In the genomic region with DNA sequence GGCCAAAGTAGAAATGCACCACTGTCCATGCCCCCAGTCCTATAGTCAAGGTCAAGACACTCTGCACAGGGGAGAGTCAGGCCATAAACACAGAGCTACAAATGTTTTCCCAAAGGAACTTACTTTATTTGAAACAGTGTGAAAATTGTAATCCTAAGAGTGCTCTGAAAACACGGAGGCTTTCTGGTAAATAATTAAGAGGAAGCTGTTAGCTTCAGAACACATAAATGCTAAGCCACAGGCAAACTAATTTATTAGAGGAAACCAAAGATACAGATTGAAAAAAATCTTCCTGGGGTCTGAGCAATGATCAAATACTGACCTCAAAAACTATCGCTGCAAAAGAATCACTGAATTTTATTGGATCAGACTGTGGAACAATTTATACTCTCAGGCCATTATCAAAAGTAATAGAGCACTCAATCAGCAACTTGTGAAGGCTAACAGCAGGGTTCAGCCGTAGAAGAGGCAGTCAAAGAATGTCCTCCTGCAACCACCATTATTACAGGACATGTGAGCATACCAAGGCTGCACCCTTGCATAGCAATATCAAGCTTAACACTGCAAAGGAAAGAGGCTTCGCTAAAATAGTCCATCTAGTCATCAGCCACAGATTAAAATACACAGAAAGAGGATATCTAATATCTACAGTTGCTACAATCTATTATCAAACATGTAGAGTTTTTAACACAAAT, we compare ENCODE assay signal across 1 cellular context.
TF ChIP-seq lines count a peak whose summit lies in the region.

No MANE protein-coding gene starts in this region.

TF ChIP-seq in A549, 52 proteins besides CTCF, POLR2A, EP300 and RAD21 (continued from another document):
- TF ChIP-seq, protein P1, sequence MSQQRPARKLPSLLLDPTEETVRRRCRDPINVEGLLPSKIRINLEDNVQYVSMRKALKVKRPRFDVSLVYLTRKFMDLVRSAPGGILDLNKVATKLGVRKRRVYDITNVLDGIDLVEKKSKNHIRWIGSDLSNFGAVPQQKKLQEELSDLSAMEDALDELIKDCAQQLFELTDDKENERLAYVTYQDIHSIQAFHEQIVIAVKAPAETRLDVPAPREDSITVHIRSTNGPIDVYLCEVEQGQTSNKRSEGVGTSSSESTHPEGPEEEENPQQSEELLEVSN (IDR thresholded peaks at IDR 0.05; ENCODE audit: borderline replicate concordance, low read depth) = no peak
- TF ChIP-seq CEBPB (IDR thresholded peaks at IDR 0.05) (no peak), RARB (CRISPR knock-in tag; IDR thresholded peaks at IDR 0.05) (no peak)
- TF ChIP-seq, protein P2, sequence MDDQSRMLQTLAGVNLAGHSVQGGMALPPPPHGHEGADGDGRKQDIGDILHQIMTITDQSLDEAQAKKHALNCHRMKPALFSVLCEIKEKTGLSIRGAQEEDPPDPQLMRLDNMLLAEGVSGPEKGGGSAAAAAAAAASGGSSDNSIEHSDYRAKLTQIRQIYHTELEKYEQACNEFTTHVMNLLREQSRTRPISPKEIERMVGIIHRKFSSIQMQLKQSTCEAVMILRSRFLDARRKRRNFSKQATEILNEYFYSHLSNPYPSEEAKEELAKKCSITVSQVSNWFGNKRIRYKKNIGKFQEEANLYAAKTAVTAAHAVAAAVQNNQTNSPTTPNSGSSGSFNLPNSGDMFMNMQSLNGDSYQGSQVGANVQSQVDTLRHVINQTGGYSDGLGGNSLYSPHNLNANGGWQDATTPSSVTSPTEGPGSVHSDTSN (IDR thresholded peaks at IDR 0.05) = no peak
- TF ChIP-seq, protein P3, sequence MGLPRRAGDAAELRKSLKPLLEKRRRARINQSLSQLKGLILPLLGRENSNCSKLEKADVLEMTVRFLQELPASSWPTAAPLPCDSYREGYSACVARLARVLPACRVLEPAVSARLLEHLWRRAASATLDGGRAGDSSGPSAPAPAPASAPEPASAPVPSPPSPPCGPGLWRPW (IDR thresholded peaks at IDR 0.05) = no peak
TF ChIP-seq in A549: peak in this region for 0.
